2 cellular contexts compared by ENCODE assay signal in genomic region chr1:24983006-24983680, GRCh38.
TF ChIP-seq lines count a peak whose summit lies in the region.

No MANE protein-coding gene starts in this region.

TF ChIP-seq in SK-N-SH, 30 proteins besides CTCF, POLR2A, EP300 and RAD21:
- TF ChIP-seq REST (IDR thresholded peaks at IDR 0.05; ENCODE audit: low read depth, low read length): 0 out of 2 replicates have a peak, but pooled peaks have one; percentile 53
- TF ChIP-seq ELF1 (IDR thresholded peaks at IDR 0.05): no peak
TF ChIP-seq in SK-N-SH: peak in this region for 1.

TF ChIP-seq in SK-N-SH treated with all-trans-retinoic acid at 6 μM for 48 hours, 23 proteins besides CTCF, POLR2A, EP300 and RAD21:
- TF ChIP-seq PATZ1 (CRISPR knock-in tag; IDR thresholded peaks at IDR 0.05; ENCODE audit: borderline replicate concordance): no peak
- no peak for TF ChIP-seq ISL1 (CRISPR knock-in tag; IDR thresholded peaks at IDR 0.05)
- TF ChIP-seq ZNF8 (CRISPR knock-in tag; IDR thresholded peaks at IDR 0.05): no peak
- no peak for TF ChIP-seq ZNF565 (CRISPR knock-in tag; conservative IDR thresholded peaks at IDR 0.05; ENCODE audit: low read depth)
- no peak for TF ChIP-seq ZC3H10 (CRISPR knock-in tag; IDR thresholded peaks at IDR 0.05)
- TF ChIP-seq CSDC2 (CRISPR knock-in tag; IDR thresholded peaks at IDR 0.05): no peak
- TF ChIP-seq TOX (CRISPR knock-in tag; IDR thresholded peaks at IDR 0.05; ENCODE audit: borderline replicate concordance): no peak
- no peak for TF ChIP-seq CSRNP3 (CRISPR knock-in tag; IDR thresholded peaks at IDR 0.05)
- TF ChIP-seq SNAI2 (CRISPR knock-in tag; IDR thresholded peaks at IDR 0.05): no peak
- TF ChIP-seq RARB (CRISPR knock-in tag; IDR thresholded peaks at IDR 0.05): no peak
